ENCODE assay signal across 23 cellular contexts in genomic region chr1:55867444-55867843, GRCh38.
"Had no signal": no experiment of that assay in that cellular context is flagged by ENCODE, and none has a peak within 500 bp of the region (broad histone marks: within the 10 kb centered on the region; RNA-seq: fewer than 3 reads in every experiment).

No MANE protein-coding gene starts in this region.

- H3K27me3 Mint-ChIP-seq: activated T-helper 17 cell treated with anti-CD3 and anti-CD28 coated beads, Interleukin-2, amount 50 U/mL, for 72 hours had no signal

- H3K27ac ChIP-seq: adrenal gland, body of pancreas, breast epithelium, VCaP had no signal

- H3K4me3 ChIP-seq: adrenal gland, body of pancreas, breast epithelium, K562 had no signal

- H3K36me3 Mint-ChIP-seq: activated naive CD4-positive, alpha-beta T cell treated with anti-CD3 and anti-CD28 coated beads, Interleukin-2, amount 50 U/mL, for 72 hours had no signal

- H3K9me3 Mint-ChIP-seq: activated B cell treated with CpG ODN at 0.5 μM for 24 hours; activated CD8-positive, alpha-beta T cell treated with anti-CD3 and anti-CD28 coated beads for 36 hours; activated T-cell treated with anti-CD3 and anti-CD28 coated beads, Interleukin-2, amount 50 U/mL, for 72 hours had no signal

- H3K27ac Mint-ChIP-seq: activated B cell treated with CpG ODN at 0.5 μM for 24 hours; activated CD8-positive, alpha-beta T cell treated with anti-CD3 and anti-CD28 coated beads for 36 hours; activated naive CD4-positive, alpha-beta T cell treated with anti-CD3 and anti-CD28 coated beads, Interleukin-2, amount 50 U/mL, for 72 hours; activated T-cell treated with anti-CD3 and anti-CD28 coated beads, Interleukin-2, amount 50 U/mL, for 72 hours; activated T-helper 17 cell treated with anti-CD3 and anti-CD28 coated beads, Interleukin-2, amount 50 U/mL, for 72 hours had no signal

- H3K4me1 ChIP-seq: adrenal gland, breast epithelium had no signal

- H3K4me1 Mint-ChIP-seq: activated B cell treated with CpG ODN at 0.5 μM for 24 hours; activated T-helper 17 cell treated with anti-CD3 and anti-CD28 coated beads, Interleukin-2, amount 50 U/mL, for 72 hours had no signal

- H3K9me3 ChIP-seq: adrenal gland, body of pancreas, breast epithelium had no signal

- ATAC-seq: activated CD8-positive, alpha-beta T cell treated with anti-CD3 and anti-CD28 coated beads for 36 hours; activated naive CD4-positive, alpha-beta T cell treated with anti-CD3 and anti-CD28 coated beads, Interleukin-2, amount 50 U/mL, for 72 hours; activated T-cell treated with anti-CD3 and anti-CD28 coated beads, Interleukin-2, amount 50 U/mL, for 72 hours; activated T-helper 17 cell treated with anti-CD3 and anti-CD28 coated beads, Interleukin-2, amount 50 U/mL, for 72 hours; body of pancreas; K562 had no signal

- DNase-seq: activated B cell treated with CpG ODN at 0.5 μM for 24 hours; activated CD4-positive, alpha-beta T cell treated with anti-CD3 and anti-CD28 coated beads for 4 hours; activated CD4-positive, CD25-positive, alpha-beta regulatory T cell treated with anti-CD3 and anti-CD28 coated beads, Interleukin-2, amount 50 U/mL, for 72 hours; activated CD8-positive, alpha-beta T cell treated with anti-CD3 and anti-CD28 coated beads for 36 hours; activated gamma-delta T cell; activated naive CD4-positive, alpha-beta T cell treated with Interleukin-2 at 50 U/mL for 16 hours; activated T-cell treated with anti-CD3 and anti-CD28 coated beads, Interleukin-2, amount 50 U/mL, for 1 hour; activated T-cell treated with anti-CD3 and anti-CD28 coated beads, Interleukin-2, amount 50 U/mL, for 72 hours; adrenal gland; body of pancreas; NCI-H1417 treated with DMSO at 0.1 percent for 48 hours; NCI-H2081; NCI-H2227 treated with DMSO at 0.1 percent for 48 hours; Right ventricle myocardium superior; SW 1271; T-helper 1 cell; T-helper 2 cell; T-helper 9 cell had no signal

- H3K27me3 ChIP-seq: adrenal gland, body of pancreas, breast epithelium had no signal

- H3K36me3 ChIP-seq: adrenal gland, breast epithelium had no signal

- H3K4me3 Mint-ChIP-seq: activated B cell treated with CpG ODN at 0.5 μM for 24 hours; activated CD8-positive, alpha-beta T cell treated with anti-CD3 and anti-CD28 coated beads for 36 hours; activated T-cell treated with anti-CD3 and anti-CD28 coated beads, Interleukin-2, amount 50 U/mL, for 72 hours; activated T-helper 17 cell treated with anti-CD3 and anti-CD28 coated beads, Interleukin-2, amount 50 U/mL, for 72 hours had no signal
